8 cellular contexts compared by ENCODE assay signal in genomic region chr3:142028174-142028833, GRCh38.
DNase-seq lines count a peak whose midpoint lies in the region; ATAC-seq, FAIRE-seq and TF ChIP-seq lines count a peak whose summit lies in the region.

No MANE protein-coding gene starts in this region.

- CTCF ChIA-PET in Caco-2 (lab: Charles Lee) (interaction anchor here (0.6 to 1.2 kb wide), 3 partner anchors 12 to 153 kb away, joined by 3 read pairs; no protein-coding TSS in a partner anchor), HepG2 (lab: Yijun Ruan, JAX; ENCODE audit: low intra/inter-chr PET ratio, low total read pairs) (no interaction called here)

- BruUV-seq in Caco-2 (replicated peaks; lab: Mats Ljungman, UMichigan) (no TSS peak), HepG2 (replicated peaks; lab: Mats Ljungman, UMichigan) (no TSS peak)

- no peaks in the 10 kb centered on the region for H3K27me3 ChIP-seq in Caco-2 (replicated peaks; ENCODE audit: control insufficient read depth, insufficient read depth, low read length)
- H3K27me3 ChIP-seq in HepG2 (ENCODE audit: control insufficient read depth in 1 of 2, insufficient read depth in 2 of 2, low read length in 2 of 2) = no peaks in the 10 kb centered on the region

- TF ChIP-seq EP300 in HepG2 (IDR thresholded peaks at IDR 0.05; ENCODE audit: low read depth in 2 of 2, low read length in 2 of 2) (no peak), HepG2 (CRISPR knock-in tag; IDR thresholded peaks at IDR 0.05; ENCODE audit: borderline replicate concordance) (no peak)

- H3K9me3 Mint-ChIP-seq in Caco-2 (ENCODE audit: unreplicated experiment) = no peaks in the 10 kb centered on the region
- no peaks in the 10 kb centered on the region for H3K9me3 Mint-ChIP-seq in dendritic cell treated with granulocyte-macrophage colony-stimulating factor and Interleukin-4, amounts not matched to agents 40 ng/mL and 50 ng/mL, for 4 days

- H2AFZ ChIP-seq in HepG2 (ENCODE audit: low read length) = no peak overlapping the region

- 96% methylated on average over 4 of the region's 4 CpGs for WGBS in HepG2 (ENCODE audit: low lambda C conversion rate)

- H3K4me3 ChIP-seq in Caco-2 (ENCODE audit: low read depth, low read length) = peak overlapping the region; percentile 35
- H3K4me3 ChIP-seq in HepG2 (replicated peaks in 1 of 3; ENCODE audit: insufficient read depth in 1 of 3, low read depth in 2 of 3, low read length in 3 of 3) = no peak overlapping the region

- H3K36me3 ChIP-seq in Caco-2 (ENCODE audit: control insufficient read depth, insufficient read depth, low read length) (no peaks in the 10 kb centered on the region), HepG2 (replicated peaks in 1 of 2; ENCODE audit: control insufficient read depth in 1 of 2, insufficient read depth in 2 of 2, low read length in 2 of 2) (no peaks in the 10 kb centered on the region)

- DNase-seq in Caco-2 (peak in 1 of 2 experiments; percentile 23), GM19239 (ENCODE audit: insufficient read length, low spot score) (peak; percentile 27), HT-29 (ENCODE audit: low spot score) (peak; percentile 36), SHP77 (lab: John Stamatoyannopoulos, UW) (peak; percentile 33 to 51), HepG2 (ENCODE audit: low spot score) (no peak), superior temporal gyrus (ENCODE audit: extremely low spot score) (peak; percentile 46), occipital lobe (lab: John Stamatoyannopoulos, UW) (no peak)

- no peak for TF ChIP-seq CTCF in Caco-2 (IDR thresholded peaks at IDR 0.05; ENCODE audit: insufficient read depth in 1 of 2, low read depth in 1 of 2, low read length in 1 of 2, severe bottlenecking in 1 of 2, unreplicated experiment in 1 of 2)
- TF ChIP-seq CTCF in HepG2 (CRISPR knock-in tag; IDR thresholded peaks at IDR 0.05) = no peak

- H3K36me3 Mint-ChIP-seq in Caco-2 (ENCODE audit: insufficient read depth, unreplicated experiment) = no peaks in the 10 kb centered on the region
- H3K36me3 Mint-ChIP-seq in dendritic cell treated with granulocyte-macrophage colony-stimulating factor and Interleukin-4, amounts not matched to agents 40 ng/mL and 50 ng/mL, for 4 days (ENCODE audit: low read depth) = no peaks in the 10 kb centered on the region

- ATAC-seq in HepG2 = no peak

- no peak for TF ChIP-seq POLR2A in HepG2 (IDR thresholded peaks at IDR 0.05; ENCODE audit: insufficient read depth in 1 of 2, low read depth in 2 of 2, low read length in 2 of 2)

- H4K20me1 ChIP-seq in HepG2 (ENCODE audit: insufficient read depth, low read length) = no peaks in the 10 kb centered on the region

- H3K27ac ChIP-seq in HepG2 (ENCODE audit: extremely low read length, insufficient read depth, low read length) = no peak overlapping the region

- H3K4me3 Mint-ChIP-seq in Caco-2 (ENCODE audit: unreplicated experiment) = peak overlapping the region; percentile 66
- peak overlapping the region; percentile 31 for H3K4me3 Mint-ChIP-seq in dendritic cell treated with granulocyte-macrophage colony-stimulating factor and Interleukin-4, amounts not matched to agents 40 ng/mL and 50 ng/mL, for 4 days

- intact Hi-C loops in Caco-2 (cut with micrococcal nuclease; ENCODE audit: unreplicated experiment) (loop anchor here (10.0 kb wide), 1 partner anchor 196 kb away; the partner anchor contains the start of gene GK5), HepG2 (cut with micrococcal nuclease; ENCODE audit: unreplicated experiment) (no loop called here)
- intact Hi-C loops in dendritic cell treated with granulocyte-macrophage colony-stimulating factor and Interleukin-4, amounts not matched to agents 40 ng/mL and 50 ng/mL, for 4 days (cut with micrococcal nuclease) = no loop called here

- peak; percentile 91 for FAIRE-seq in GM19239 (lab: Jason Lieb, UNC)
- no peak for FAIRE-seq in HepG2 (lab: Jason Lieb, UNC)

- POLR2A ChIA-PET in Caco-2 (lab: Charles Lee) = no interaction called here
- POLR2A ChIA-PET in HepG2 (lab: Yijun Ruan, JAX) = no interaction called here

- H3K27ac Mint-ChIP-seq in Caco-2 (ENCODE audit: unreplicated experiment) = peak overlapping the region; percentile 50
- H3K27ac Mint-ChIP-seq in dendritic cell treated with granulocyte-macrophage colony-stimulating factor and Interleukin-4, amounts not matched to agents 40 ng/mL and 50 ng/mL, for 4 days = no peak overlapping the region

- no peaks in the 10 kb centered on the region for H3K27me3 Mint-ChIP-seq in Caco-2 (ENCODE audit: insufficient read depth, unreplicated experiment)
- H3K27me3 Mint-ChIP-seq in dendritic cell treated with granulocyte-macrophage colony-stimulating factor and Interleukin-4, amounts not matched to agents 40 ng/mL and 50 ng/mL, for 4 days = no peaks in the 10 kb centered on the region

- TF ChIP-seq RAD21 in HepG2 (CRISPR knock-in tag; IDR thresholded peaks at IDR 0.05) = no peak

- in situ Hi-C loops in HepG2 (cut with HindIII; ENCODE audit: extremely low pct_ligation_motif_present, low pct_unique_long_range_greater_than_20kb) = no loop called here

- H3K79me2 ChIP-seq in HepG2 (ENCODE audit: insufficient read depth, low read length) = no peaks in the 10 kb centered on the region

- H3K4me2 ChIP-seq in HepG2 (ENCODE audit: low read depth, low read length) = no peak overlapping the region

- H3K4me1 ChIP-seq in Caco-2 (peaks cover 14% of the 10 kb centered on the region), HepG2 (ENCODE audit: insufficient read depth, low read length) (no peaks in the 10 kb centered on the region)

- no peak overlapping the region for H3K9ac ChIP-seq in HepG2 (ENCODE audit: insufficient read depth, low read depth, low read length)

- peaks cover 25% of the 10 kb centered on the region for H3K4me1 Mint-ChIP-seq in Caco-2 (ENCODE audit: low read depth, unreplicated experiment)
- H3K4me1 Mint-ChIP-seq in dendritic cell treated with granulocyte-macrophage colony-stimulating factor and Interleukin-4, amounts not matched to agents 40 ng/mL and 50 ng/mL, for 4 days (ENCODE audit: low read depth) = peaks cover 27% of the 10 kb centered on the region

- no peaks in the 10 kb centered on the region for H3K9me3 ChIP-seq in Caco-2
- H3K9me3 ChIP-seq in HepG2 (ENCODE audit: low read length) = no peaks in the 10 kb centered on the region

TF ChIP-seq in HepG2, 621 proteins besides CTCF, POLR2A, EP300 and RAD21:
- TF ChIP-seq HNRNPK (IDR thresholded peaks at IDR 0.05; ENCODE audit: low read depth, low read length, poor library complexity, severe bottlenecking) (peak; percentile 56), BORCS8-MEF2B (CRISPR knock-in tag; IDR thresholded peaks at IDR 0.05) (no peak), SP5 (CRISPR knock-in tag; IDR thresholded peaks at IDR 0.05; ENCODE audit: borderline replicate concordance, low read depth) (no peak)
TF ChIP-seq in HepG2: peak in this region for 1.

Comparison
In these comparisons a context has a peak if more than half of its experiments do, and no peak if none do; other contexts are left out.
1. DNase-seq: peak in GM19239 (single experiment), HT-29 (single experiment), SHP77 (2 of 2) and superior temporal gyrus (single experiment); none in HepG2 (single experiment) and occipital lobe (single experiment).